Comparison of ENCODE assay signal across 1 cellular context in the genomic region with DNA sequence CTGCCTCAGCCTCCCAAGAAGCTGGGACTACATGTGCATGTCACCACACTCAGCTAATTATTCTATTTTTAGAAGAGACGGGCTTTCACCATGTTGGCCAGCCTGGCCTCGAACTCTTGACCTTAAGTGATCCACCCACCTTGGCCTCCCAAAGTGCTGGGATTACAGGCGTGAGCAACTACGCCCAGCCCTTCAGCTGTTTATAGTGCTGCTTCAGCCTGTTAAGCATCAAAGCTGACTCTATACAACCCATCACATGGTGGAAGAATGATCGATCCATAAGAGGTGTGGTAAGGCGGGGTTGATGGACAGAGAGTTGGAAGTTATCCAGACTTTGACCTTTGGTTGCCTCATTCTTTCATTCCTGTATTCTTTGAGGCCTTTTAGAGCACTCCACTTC.
A peak's percentile ranks its signal among the peaks of the same experiment; 100 is the strongest.
TF ChIP-seq lines count a peak whose summit lies in the region.

No MANE protein-coding gene starts in this region.

TF ChIP-seq in HepG2, 621 proteins besides CTCF, POLR2A, EP300 and RAD21 (continued from another document and continues in another):
- TF ChIP-seq ZHX2 (IDR thresholded peaks at IDR 0.05; ENCODE audit: low read depth) (no peak), ZHX2 (CRISPR knock-in tag; IDR thresholded peaks at IDR 0.05; ENCODE audit: borderline replicate concordance) (no peak), GABPB1 (CRISPR knock-in tag; IDR thresholded peaks at IDR 0.05) (peak; percentile 36; the same call in 1 of the 2 replicates), ZNF503 (CRISPR knock-in tag; IDR thresholded peaks at IDR 0.05) (peak; percentile 27; the same call in 1 of the 2 replicates), SRSF1 (optimal IDR thresholded peaks at IDR 0.05; ENCODE audit: low read depth, low read length) (no peak), ZNF724P (CRISPR knock-in tag; IDR thresholded peaks at IDR 0.05; ENCODE audit: borderline replicate concordance) (no peak), ZNF713 (CRISPR knock-in tag; IDR thresholded peaks at IDR 0.05) (no peak), ATF6 (CRISPR knock-in tag; conservative IDR thresholded peaks at IDR 0.05) (no peak), RBM22 (optimal IDR thresholded peaks at IDR 0.05; ENCODE audit: low read length) (no peak), CCDC6 (CRISPR knock-in tag; IDR thresholded peaks at IDR 0.05) (peak; percentile 55; the same call in 1 of the 2 replicates), TBL1XR1 (IDR thresholded peaks at IDR 0.05; ENCODE audit: borderline replicate concordance, low read length, partially characterized antibody) (no peak), ZFP36L1 (CRISPR knock-in tag; IDR thresholded peaks at IDR 0.05) (no peak), ZNF354B (CRISPR knock-in tag; IDR thresholded peaks at IDR 0.05) (no peak), ZBTB3 (CRISPR knock-in tag; IDR thresholded peaks at IDR 0.05; ENCODE audit: borderline replicate concordance, low read depth) (no peak), ZNF329 (CRISPR knock-in tag; IDR thresholded peaks at IDR 0.05; ENCODE audit: low read depth) (no peak), PAF1 (CRISPR knock-in tag; IDR thresholded peaks at IDR 0.05) (no peak), RARG (CRISPR knock-in tag; IDR thresholded peaks at IDR 0.05; ENCODE audit: low read depth) (no peak), NFE2L2 (IDR thresholded peaks at IDR 0.05; ENCODE audit: low read length) (no peak), NFRKB (IDR thresholded peaks at IDR 0.05) (no peak), TRIM24 (CRISPR knock-in tag; IDR thresholded peaks at IDR 0.05) (no peak), ZNF790 (CRISPR knock-in tag; IDR thresholded peaks at IDR 0.05; ENCODE audit: borderline replicate concordance) (no peak), ZNF34 (CRISPR knock-in tag; IDR thresholded peaks at IDR 0.05; ENCODE audit: borderline replicate concordance) (no peak), SIN3B (IDR thresholded peaks at IDR 0.05; ENCODE audit: low read length) (no peak), ATF1 (CRISPR knock-in tag; IDR thresholded peaks at IDR 0.05) (no peak), DBP (CRISPR knock-in tag; IDR thresholded peaks at IDR 0.05; ENCODE audit: not compliant biosample characterization) (no peak), ZNF547 (CRISPR knock-in tag; IDR thresholded peaks at IDR 0.05) (no peak), ZBTB4 (CRISPR knock-in tag; IDR thresholded peaks at IDR 0.05; ENCODE audit: borderline replicate concordance) (no peak), MTF1 (CRISPR knock-in tag; IDR thresholded peaks at IDR 0.05) (no peak), MAFG (CRISPR knock-in tag; IDR thresholded peaks at IDR 0.05) (no peak), SP5 (CRISPR knock-in tag; IDR thresholded peaks at IDR 0.05; ENCODE audit: borderline replicate concordance, low read depth) (peak; percentile 98), ZNF562 (CRISPR knock-in tag; IDR thresholded peaks at IDR 0.05; ENCODE audit: borderline replicate concordance) (no peak)
- TF ChIP-seq, protein P1, sequence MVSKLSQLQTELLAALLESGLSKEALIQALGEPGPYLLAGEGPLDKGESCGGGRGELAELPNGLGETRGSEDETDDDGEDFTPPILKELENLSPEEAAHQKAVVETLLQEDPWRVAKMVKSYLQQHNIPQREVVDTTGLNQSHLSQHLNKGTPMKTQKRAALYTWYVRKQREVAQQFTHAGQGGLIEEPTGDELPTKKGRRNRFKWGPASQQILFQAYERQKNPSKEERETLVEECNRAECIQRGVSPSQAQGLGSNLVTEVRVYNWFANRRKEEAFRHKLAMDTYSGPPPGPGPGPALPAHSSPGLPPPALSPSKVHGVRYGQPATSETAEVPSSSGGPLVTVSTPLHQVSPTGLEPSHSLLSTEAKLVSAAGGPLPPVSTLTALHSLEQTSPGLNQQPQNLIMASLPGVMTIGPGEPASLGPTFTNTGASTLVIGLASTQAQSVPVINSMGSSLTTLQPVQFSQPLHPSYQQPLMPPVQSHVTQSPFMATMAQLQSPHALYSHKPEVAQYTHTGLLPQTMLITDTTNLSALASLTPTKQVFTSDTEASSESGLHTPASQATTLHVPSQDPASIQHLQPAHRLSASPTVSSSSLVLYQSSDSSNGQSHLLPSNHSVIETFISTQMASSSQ (IDR thresholded peaks at IDR 0.05; ENCODE audit: low read depth), result peak; percentile 30; the same call in 1 of the 2 replicates
- TF ChIP-seq, protein P1 (CRISPR knock-in tag; IDR thresholded peaks at IDR 0.05; ENCODE audit: borderline replicate concordance), result no peak
- TF ChIP-seq, protein P2, sequence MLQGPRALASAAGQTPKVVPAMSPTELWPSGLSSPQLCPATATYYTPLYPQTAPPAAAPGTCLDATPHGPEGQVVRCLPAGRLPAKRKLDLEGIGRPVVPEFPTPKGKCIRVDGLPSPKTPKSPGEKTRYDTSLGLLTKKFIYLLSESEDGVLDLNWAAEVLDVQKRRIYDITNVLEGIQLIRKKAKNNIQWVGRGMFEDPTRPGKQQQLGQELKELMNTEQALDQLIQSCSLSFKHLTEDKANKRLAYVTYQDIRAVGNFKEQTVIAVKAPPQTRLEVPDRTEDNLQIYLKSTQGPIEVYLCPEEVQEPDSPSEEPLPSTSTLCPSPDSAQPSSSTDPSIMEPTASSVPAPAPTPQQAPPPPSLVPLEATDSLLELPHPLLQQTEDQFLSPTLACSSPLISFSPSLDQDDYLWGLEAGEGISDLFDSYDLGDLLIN (CRISPR knock-in tag; IDR thresholded peaks at IDR 0.05; ENCODE audit: borderline replicate concordance), result no peak
- TF ChIP-seq, protein P3, sequence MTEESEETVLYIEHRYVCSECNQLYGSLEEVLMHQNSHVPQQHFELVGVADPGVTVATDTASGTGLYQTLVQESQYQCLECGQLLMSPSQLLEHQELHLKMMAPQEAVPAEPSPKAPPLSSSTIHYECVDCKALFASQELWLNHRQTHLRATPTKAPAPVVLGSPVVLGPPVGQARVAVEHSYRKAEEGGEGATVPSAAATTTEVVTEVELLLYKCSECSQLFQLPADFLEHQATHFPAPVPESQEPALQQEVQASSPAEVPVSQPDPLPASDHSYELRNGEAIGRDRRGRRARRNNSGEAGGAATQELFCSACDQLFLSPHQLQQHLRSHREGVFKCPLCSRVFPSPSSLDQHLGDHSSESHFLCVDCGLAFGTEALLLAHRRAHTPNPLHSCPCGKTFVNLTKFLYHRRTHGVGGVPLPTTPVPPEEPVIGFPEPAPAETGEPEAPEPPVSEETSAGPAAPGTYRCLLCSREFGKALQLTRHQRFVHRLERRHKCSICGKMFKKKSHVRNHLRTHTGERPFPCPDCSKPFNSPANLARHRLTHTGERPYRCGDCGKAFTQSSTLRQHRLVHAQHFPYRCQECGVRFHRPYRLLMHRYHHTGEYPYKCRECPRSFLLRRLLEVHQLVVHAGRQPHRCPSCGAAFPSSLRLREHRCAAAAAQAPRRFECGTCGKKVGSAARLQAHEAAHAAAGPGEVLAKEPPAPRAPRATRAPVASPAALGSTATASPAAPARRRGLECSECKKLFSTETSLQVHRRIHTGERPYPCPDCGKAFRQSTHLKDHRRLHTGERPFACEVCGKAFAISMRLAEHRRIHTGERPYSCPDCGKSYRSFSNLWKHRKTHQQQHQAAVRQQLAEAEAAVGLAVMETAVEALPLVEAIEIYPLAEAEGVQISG (CRISPR knock-in tag; IDR thresholded peaks at IDR 0.05), result peak; percentile 43; the same call in 1 of the 2 replicates
